Comparison of ENCODE assay signal across 1 cellular context in genomic region chr3:38648024-38648658, GRCh38.
TF ChIP-seq lines count a peak whose summit lies in the region.

No MANE protein-coding gene starts in this region.

TF ChIP-seq in H1, 55 proteins besides CTCF, POLR2A, EP300 and RAD21:
- no peak for TF ChIP-seq MAFK (IDR thresholded peaks at IDR 0.05; ENCODE audit: low read depth, low read length)
- no peak for TF ChIP-seq PHF8 (conservative IDR thresholded peaks at IDR 0.05; ENCODE audit: low read depth, low read length)
- no peak for TF ChIP-seq CEBPB (IDR thresholded peaks at IDR 0.05; ENCODE audit: low read depth, low read length)
- TF ChIP-seq JUND (IDR thresholded peaks at IDR 0.05; ENCODE audit: low read length): no peak
